In the genomic region with DNA sequence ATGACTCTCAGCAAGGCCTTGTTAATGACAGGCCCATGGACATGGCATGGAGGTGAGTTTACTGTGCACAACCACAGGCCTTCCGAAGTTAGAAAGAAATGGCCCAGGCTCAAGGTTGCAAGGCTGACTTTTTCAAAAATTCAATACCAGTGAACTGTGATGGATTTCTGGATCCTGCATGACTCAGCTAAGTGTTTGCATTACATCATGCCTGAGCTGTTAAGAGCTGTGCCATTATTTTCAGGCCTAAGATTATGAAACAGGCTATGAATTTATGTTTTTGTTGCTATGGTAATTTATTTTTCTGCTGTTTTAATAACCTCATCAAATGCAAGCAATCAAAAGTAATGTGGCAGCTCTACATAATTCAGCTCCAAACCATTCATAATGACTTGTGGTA, we compare ENCODE assay signal across 9 cellular contexts.
DNase-seq lines count a peak whose midpoint lies in the region; ATAC-seq and TF ChIP-seq lines count a peak whose summit lies in the region.
"Had no signal": no experiment of that assay in that cellular context is flagged by ENCODE, and none has a peak within 500 bp of the region (broad histone marks: within the 10 kb centered on the region; RNA-seq: fewer than 3 reads in every experiment).

No MANE protein-coding gene starts in this region.

- intact Hi-C loops in psoas muscle (cut with DNase I): no loop called here
- intact Hi-C loops in esophagus squamous epithelium (cut with DNase I): no loop called here

- no peaks in the 10 kb centered on the region for H3K27me3 ChIP-seq in psoas muscle (ENCODE audit: insufficient read depth in 3 of 3, low read length in 2 of 3)
- H3K27me3 ChIP-seq in esophagus squamous epithelium: no peaks in the 10 kb centered on the region

- H3K27ac ChIP-seq in psoas muscle (peak overlapping the region; percentile 19), esophagus squamous epithelium (peak overlapping the region in 2 of 4 donors; percentile 3 to 52)

- peak; percentile 51 for DNase-seq in DMS79 treated with DMSO at 0.1 percent for 48 hours (lab: John Stamatoyannopoulos, UW)
- peak; percentile 87 for DNase-seq in OCI-M1 (lab: John Stamatoyannopoulos, UW)
- peak; percentile 54 for DNase-seq in fibroblast of pulmonary artery (ENCODE audit: low read depth)
- DNase-seq in psoas muscle: no peak
- DNase-seq in esophagus squamous epithelium (lab: John Stamatoyannopoulos, UW): no peak
- DNase-seq in activated effector memory CD4-positive, alpha-beta T cell treated with anti-CD3 and anti-CD28 coated beads, Interleukin-2, amount 50 U/mL, for 16 hours: no peak
- no peak for DNase-seq in SW 1271 (lab: John Stamatoyannopoulos, UW)

- ATAC-seq in psoas muscle (no peak), HG03280 (IDR thresholded peaks at IDR 0.05; ENCODE audit: unreplicated experiment) (no peak)
- ATAC-seq: HCT116 had no signal

- H3K4me1 ChIP-seq in psoas muscle (no peaks in the 10 kb centered on the region), esophagus squamous epithelium (peaks cover 0 to 23% (median 0%) of the 10 kb centered on the region in 3 donors)

- TF ChIP-seq CTCF in fibroblast of pulmonary artery (IDR thresholded peaks at IDR 0.05; ENCODE audit: low read length, missing control alignments): no peak
- no peak for TF ChIP-seq CTCF in psoas muscle (IDR thresholded peaks at IDR 0.05)
- TF ChIP-seq CTCF in esophagus squamous epithelium (IDR thresholded peaks at IDR 0.05): no peak

- H3K9me3 ChIP-seq in psoas muscle (no peaks in the 10 kb centered on the region), esophagus squamous epithelium (no peaks in the 10 kb centered on the region)

- WGBS in psoas muscle, 3 donors: 14 to 27% (median 23%) methylated on average over 1 of the region's 1 CpG
- WGBS in esophagus squamous epithelium, 2 donors: 29 to 38% methylated on average over 1 of the region's 1 CpG

- TF ChIP-seq POLR2A in esophagus squamous epithelium (IDR thresholded peaks at IDR 0.05): no peak

- no peak overlapping the region for H3K4me3 ChIP-seq in fibroblast of pulmonary artery (replicated peaks; ENCODE audit: low read depth, low read length)
- no peak overlapping the region for H3K4me3 ChIP-seq in psoas muscle
- no peak overlapping the region for H3K4me3 ChIP-seq in esophagus squamous epithelium

- H3K36me3 ChIP-seq in psoas muscle (ENCODE audit: insufficient read depth in 1 of 2, low read depth in 1 of 2) (no peaks in the 10 kb centered on the region), esophagus squamous epithelium (no peaks in the 10 kb centered on the region)

Comparison
In these comparisons a context has a peak if more than half of its experiments do, and no peak if none do; other contexts are left out.
1. DNase-seq: peak in DMS79 treated with DMSO at 0.1 percent for 48 hours (single experiment), OCI-M1 (single experiment) and fibroblast of pulmonary artery (single experiment); none in psoas muscle (0 of 2), esophagus squamous epithelium (single experiment), activated effector memory CD4-positive, alpha-beta T cell treated with anti-CD3 and anti-CD28 coated beads, Interleukin-2, amount 50 U/mL, for 16 hours (single experiment) and SW 1271 (0 of 2).